21 cellular contexts compared by ENCODE assay signal in genomic region chr15:75791337-75791713, GRCh38.
"Had no signal": no experiment of that assay in that cellular context is flagged by ENCODE, and none has a peak within 500 bp of the region (broad histone marks: within the 10 kb centered on the region; RNA-seq: fewer than 3 reads in every experiment).

No MANE protein-coding gene starts in this region.

- H3K27ac ChIP-seq: RWPE1 had no signal

- H3K36me3 ChIP-seq: MG63 had no signal

- H3K4me2 ChIP-seq: SK-N-SH had no signal

- ATAC-seq: Panc1, PC-3 had no signal

- DNase-seq: Karpas-422, KG1, MG63, NCI-H1092, NCI-H1105 treated with DMSO at 0.1 percent for 48 hours, NCI-H1417 treated with DMSO at 0.1 percent for 48 hours, NCI-H187, NCI-H2029, NCI-H2081 treated with DMSO at 0.1 percent for 48 hours, NCI-H2171, NCI-H226, NCI-H446, NCI-H510A, NCI-H524 treated with DMSO at 0.1 percent for 48 hours, NCI-H69, NCI-H774, PC-3, SHP77, SK-N-SH had no signal

- H3K4me3 ChIP-seq: MG63 had no signal

- H3K9ac ChIP-seq: SK-N-SH had no signal

- H3K9me3 ChIP-seq: MG63, SK-N-SH had no signal

- H3K9me2 ChIP-seq: SK-N-SH had no signal
